8 cellular contexts compared by ENCODE assay signal in genomic region chr11:67271548-67272284, GRCh38. TPM values are rescaled to one million over a fixed set of nuclear protein-coding genes. Genes with fewer than 3 reads are reported as not detected.
DNase-seq lines count a peak whose midpoint lies in the region; ATAC-seq and TF ChIP-seq lines count a peak whose summit lies in the region.

No MANE protein-coding gene starts in this region.

- H3K4me1 ChIP-seq in heart left ventricle = peaks cover 52 to 99% (median 96%) of the 10 kb centered on the region in 12 donors

- peaks cover 91% of the 10 kb centered on the region for H3K4me1 Mint-ChIP-seq in stimulated activated memory B cell treated with anti-CD40 and anti-IgM and Interleukin-4, amounts not matched to agents 10 μg/mL and 1 μg/mL and 100 μg/mL, for 72 hours

- no peaks in the 10 kb centered on the region for H3K27me3 Mint-ChIP-seq in stimulated activated memory B cell treated with anti-CD40 and anti-IgM and Interleukin-4, amounts not matched to agents 10 μg/mL and 1 μg/mL and 100 μg/mL, for 72 hours

- no peak for TF ChIP-seq POLR2A in heart left ventricle (IDR thresholded peaks at IDR 0.05)

- peak overlapping the region; percentile 93 for H3K4me3 Mint-ChIP-seq in stimulated activated memory B cell treated with anti-CD40 and anti-IgM and Interleukin-4, amounts not matched to agents 10 μg/mL and 1 μg/mL and 100 μg/mL, for 72 hours

- peaks cover 65% of the 10 kb centered on the region for H3K36me3 Mint-ChIP-seq in stimulated activated memory B cell treated with anti-CD40 and anti-IgM and Interleukin-4, amounts not matched to agents 10 μg/mL and 1 μg/mL and 100 μg/mL, for 72 hours

- no peaks in the 10 kb centered on the region for H3K9me3 Mint-ChIP-seq in stimulated activated memory B cell treated with anti-CD40 and anti-IgM and Interleukin-4, amounts not matched to agents 10 μg/mL and 1 μg/mL and 100 μg/mL, for 72 hours

- peak overlapping the region in 4 of 12 donors; percentile 4 to 98 (median 26) for H3K4me3 ChIP-seq in heart left ventricle

- intact Hi-C loops in heart left ventricle (cut with DNase I) = loop anchor here in 1 of 10 donors (2.0 kb wide), 1 partner anchor 17 kb away; the partner anchor contains the start of gene ANKRD13D

- ATAC-seq in heart left ventricle (no peak), HG03439 (IDR thresholded peaks at IDR 0.05; ENCODE audit: unreplicated experiment) (no peak), GM18909 (IDR thresholded peaks at IDR 0.05; ENCODE audit: poor library complexity, unreplicated experiment) (no peak), HG02588 (IDR thresholded peaks at IDR 0.05; ENCODE audit: unreplicated experiment) (no peak)
- ATAC-seq in stimulated activated memory B cell treated with anti-CD40 and anti-IgM and Interleukin-4, amounts not matched to agents 10 μg/mL and 1 μg/mL and 100 μg/mL, for 72 hours = peak; percentile 55

- H3K27ac Mint-ChIP-seq in stimulated activated memory B cell treated with anti-CD40 and anti-IgM and Interleukin-4, amounts not matched to agents 10 μg/mL and 1 μg/mL and 100 μg/mL, for 72 hours = peak overlapping the region; percentile 96

- peaks cover 75% of the 10 kb centered on the region for H3K36me3 ChIP-seq in KOPT-K1 (ENCODE audit: insufficient read depth, low read length)
- peaks cover 0 to 29% (median 2%) of the 10 kb centered on the region in 9 donors for H3K36me3 ChIP-seq in heart left ventricle

- peak; percentile 65 for DNase-seq in activated CD4-positive, CD25-positive, alpha-beta regulatory T cell treated with anti-CD3 and anti-CD28 coated beads, Interleukin-2, amount 50 U/mL, for 72 hours
- DNase-seq in heart left ventricle = peak; percentile 17 to 73 (median 37)
- no peak for DNase-seq in 8988T

- H3K27ac ChIP-seq in KOPT-K1 (ENCODE audit: low read depth, low read length, poor library complexity, severe bottlenecking) = peak overlapping the region; percentile 100
- H3K27ac ChIP-seq in heart left ventricle = peak overlapping the region; percentile 47 to 100 (median 88)

- H3K27me3 ChIP-seq in heart left ventricle = no peaks in the 10 kb centered on the region

- WGBS in heart left ventricle, 4 donors = 48 to 54% (median 50%) methylated on average over 10 to 19 of the region's 19 CpGs

- H3K9me3 ChIP-seq in KOPT-K1 (ENCODE audit: insufficient read depth, low read length, poor library complexity, severe bottlenecking) (no peaks in the 10 kb centered on the region), heart left ventricle (no peaks in the 10 kb centered on the region)

- TF ChIP-seq CTCF in heart left ventricle (IDR thresholded peaks at IDR 0.05) = no peak

RNA-seq across cellular contexts. Expression of gene GRK2, which starts 5.4 kb away (rescaled TPM):
- total RNA-seq in heart left ventricle = 100 to 1,000 TPM in 1 of 9 donors, 10 to 100 TPM in 8; 40.1 to 107 (median 49.6) TPM
- polyA plus RNA-seq in heart left ventricle = 10 to 100 TPM; 55.6 to 63.8 TPM

RNA-seq across cellular contexts. Expression of gene ANKRD13D, which starts 17.4 kb away (rescaled TPM):
- 10 to 100 TPM in 6 of 9 donors, 1 to 10 TPM in 3; 7.6 to 43.6 (median 12.8) TPM for total RNA-seq in heart left ventricle
- 10 to 100 TPM; 12.3 to 17.6 TPM for polyA plus RNA-seq in heart left ventricle

RNA-seq across cellular contexts. Expression of gene SSH3, which starts 31.6 kb away (rescaled TPM):
- total RNA-seq in heart left ventricle = 10 to 100 TPM; 10.8 to 23.9 (median 16.8) TPM
- polyA plus RNA-seq in heart left ventricle = 1 to 10 TPM; 8.1 to 9.4 TPM
